In genomic region chr3:123321806-123322205, GRCh38 we compare ENCODE assay signal across 20 cellular contexts.
"Had no signal": no experiment of that assay in that cellular context is flagged by ENCODE, and none has a peak within 500 bp of the region (broad histone marks: within the 10 kb centered on the region; RNA-seq: fewer than 3 reads in every experiment).

No MANE protein-coding gene starts in this region.

- H3K36me3 ChIP-seq: colonic mucosa, left lung, neutrophil, upper lobe of left lung had no signal

- H3K9me3 ChIP-seq: colonic mucosa, left lung, neutrophil, pancreas, thoracic aorta, upper lobe of left lung had no signal

- H3K27ac Mint-ChIP-seq: activated CD4-positive, alpha-beta memory T cell treated with anti-CD3 and anti-CD28 coated beads for 36 hours; activated naive CD8-positive, alpha-beta T cell treated with anti-CD3 and anti-CD28 coated beads for 36 hours; effector memory CD8-positive, alpha-beta T cell; memory B cell; natural killer cell treated with Interleukin-12 subunit alpha and Interleukin-12 subunit beta and Interleukin-15 and Interleukin-18, amount 100 ng/mL, for 72 hours had no signal

- H3K36me3 Mint-ChIP-seq: activated CD4-positive, alpha-beta memory T cell treated with anti-CD3 and anti-CD28 coated beads for 36 hours; activated naive CD8-positive, alpha-beta T cell treated with anti-CD3 and anti-CD28 coated beads for 36 hours; memory B cell; natural killer cell treated with Interleukin-12 subunit alpha and Interleukin-12 subunit beta and Interleukin-15 and Interleukin-18, amount 100 ng/mL, for 72 hours had no signal

- H3K4me1 ChIP-seq: colonic mucosa, left lung, pancreas, upper lobe of left lung had no signal

- ATAC-seq: effector memory CD8-positive, alpha-beta T cell; esophagus mucosa; left lung; natural killer cell treated with Interleukin-12 subunit alpha and Interleukin-12 subunit beta and Interleukin-15 and Interleukin-18, amount 100 ng/mL, for 72 hours; pancreas; sciatic nerve had no signal

- H3K4me3 ChIP-seq: colonic mucosa, dorsolateral prefrontal cortex, left lung, pancreas, thoracic aorta, upper lobe of left lung had no signal

- H3K27ac ChIP-seq: colonic mucosa, dorsolateral prefrontal cortex, left lung, neutrophil, pancreas, upper lobe of left lung had no signal

- H3K4me3 Mint-ChIP-seq: activated CD4-positive, alpha-beta memory T cell treated with anti-CD3 and anti-CD28 coated beads for 36 hours; activated naive CD8-positive, alpha-beta T cell treated with anti-CD3 and anti-CD28 coated beads for 36 hours; effector memory CD8-positive, alpha-beta T cell; memory B cell; natural killer cell treated with Interleukin-12 subunit alpha and Interleukin-12 subunit beta and Interleukin-15 and Interleukin-18, amount 100 ng/mL, for 72 hours had no signal

- H3K9me3 Mint-ChIP-seq: activated CD4-positive, alpha-beta memory T cell treated with anti-CD3 and anti-CD28 coated beads for 36 hours; activated naive CD8-positive, alpha-beta T cell treated with anti-CD3 and anti-CD28 coated beads for 36 hours; effector memory CD8-positive, alpha-beta T cell; memory B cell; natural killer cell treated with Interleukin-12 subunit alpha and Interleukin-12 subunit beta and Interleukin-15 and Interleukin-18, amount 100 ng/mL, for 72 hours had no signal

- H3K27me3 Mint-ChIP-seq: activated naive CD8-positive, alpha-beta T cell treated with anti-CD3 and anti-CD28 coated beads for 36 hours had no signal

- DNase-seq: activated CD4-positive, alpha-beta memory T cell treated with anti-CD3 and anti-CD28 coated beads for 36 hours; activated CD4-positive, alpha-beta T cell treated with anti-CD3 and anti-CD28 coated beads for 48 hours; activated naive CD4-positive, alpha-beta T cell treated with Interleukin-2 at 50 U/mL for 16 hours; activated naive CD8-positive, alpha-beta T cell treated with anti-CD3 and anti-CD28 coated beads for 36 hours; activated T-cell treated with anti-CD3 and anti-CD28 coated beads, Interleukin-2, amount 50 U/mL, for 48 hours; colonic mucosa; effector memory CD8-positive, alpha-beta T cell; small intestine; stimulated activated CD4-positive, alpha-beta T cell treated with anti-CD3 and anti-CD28 coated beads, Interleukin-2, amount 100 ng/mL, for 48 hours; stimulated activated naive CD4-positive, alpha-beta T cell had no signal

- H3K27me3 ChIP-seq: colonic mucosa, dorsolateral prefrontal cortex, pancreas, upper lobe of left lung had no signal

- H3K4me1 Mint-ChIP-seq: activated naive CD8-positive, alpha-beta T cell treated with anti-CD3 and anti-CD28 coated beads for 36 hours; memory B cell had no signal
